ENCODE assay signal across 11 cellular contexts in the genomic region with DNA sequence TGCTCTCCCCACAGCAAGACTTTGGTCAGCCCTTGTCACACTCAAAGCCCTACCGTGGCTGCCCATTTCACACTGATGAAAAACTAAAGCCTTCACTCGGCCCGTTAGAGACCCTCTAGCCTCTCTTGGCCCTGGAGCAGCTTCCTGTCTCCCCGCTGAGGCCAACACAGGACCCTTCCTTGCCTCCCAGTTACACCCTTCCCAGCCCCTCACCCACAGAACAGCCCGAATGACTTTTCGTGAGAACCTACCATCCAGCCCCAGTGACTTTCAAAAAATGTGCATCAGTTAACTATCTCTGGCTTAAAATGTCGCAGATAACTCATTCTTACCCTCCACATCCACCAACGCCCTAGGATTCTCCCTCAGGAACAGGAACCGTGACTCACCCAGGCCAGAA. TPM values are rescaled to one million over a fixed set of nuclear protein-coding genes. Genes with fewer than 3 reads are reported as not detected.
DNase-seq lines count a peak whose midpoint lies in the region; ATAC-seq and TF ChIP-seq lines count a peak whose summit lies in the region.
"Had no signal": no experiment of that assay in that cellular context is flagged by ENCODE, and none has a peak within 500 bp of the region (broad histone marks: within the 10 kb centered on the region; RNA-seq: fewer than 3 reads in every experiment).

No MANE protein-coding gene starts in this region.

- H3K9me3 Mint-ChIP-seq in CD4-positive, alpha-beta T cell = no peaks in the 10 kb centered on the region
- peaks cover 5 to 6% of the 10 kb centered on the region in 2 donors for H3K9me3 Mint-ChIP-seq in activated naive CD4-positive, alpha-beta T cell treated with anti-CD3 and anti-CD28 coated beads, Interleukin-2, amount 50 U/mL, for 72 hours
- H3K9me3 Mint-ChIP-seq in nephron = peaks cover 17% of the 10 kb centered on the region

- POLR2A ChIA-PET in CD4-positive, alpha-beta T cell (lab: Charles Lee) = interaction anchor here (0.6 to 2.2 kb wide), 6 partner anchors 11 to 173 kb away, joined by 3 to 17 read pairs (median 4); a partner anchor contains a TSS
- POLR2A ChIA-PET in IMR-90 (lab: Charles Lee; ENCODE audit: unreplicated experiment) = no interaction called here

- intact Hi-C loops in CD4-positive, alpha-beta T cell (cut with DNase I, micrococcal nuclease) = no loop called here
- intact Hi-C loops in IMR-90 (cut with micrococcal nuclease) = no loop called here
- intact Hi-C loops in left cardiac atrium (cut with DNase I) = no loop called here

- H3K27ac ChIP-seq in CD4-positive, alpha-beta T cell (ENCODE audit: low read depth, low read length) = no peak overlapping the region
- H3K27ac ChIP-seq in IMR-90 (ENCODE audit: insufficient read depth, low read length) = no peak overlapping the region

- no peak overlapping the region for H2BK120ac ChIP-seq in IMR-90 (ENCODE audit: low read depth, low read length)

- no peak overlapping the region for H3K4ac ChIP-seq in IMR-90 (ENCODE audit: low read depth, low read length)

- no peaks in the 10 kb centered on the region for H3K27me3 Mint-ChIP-seq in CD4-positive, alpha-beta T cell
- no peaks in the 10 kb centered on the region for H3K27me3 Mint-ChIP-seq in nephron (ENCODE audit: low read depth)

- peak overlapping the region; percentile 94 for H3K27ac Mint-ChIP-seq in CD4-positive, alpha-beta T cell
- peak overlapping the region; percentile 89 to 91 for H3K27ac Mint-ChIP-seq in activated naive CD4-positive, alpha-beta T cell treated with anti-CD3 and anti-CD28 coated beads, Interleukin-2, amount 50 U/mL, for 72 hours
- H3K27ac Mint-ChIP-seq in nephron = peak overlapping the region; percentile 14 to 82 (median 44)

- no peak overlapping the region for H2AK5ac ChIP-seq in IMR-90 (ENCODE audit: low read depth, low read length)

- peaks cover 21% of the 10 kb centered on the region for H3K4me1 Mint-ChIP-seq in CD4-positive, alpha-beta T cell (ENCODE audit: low read depth)
- no peaks in the 10 kb centered on the region for H3K4me1 Mint-ChIP-seq in nephron

- no peak for ATAC-seq in CD4-positive, alpha-beta T cell (ENCODE audit: poor library complexity)
- ATAC-seq in IMR-90 (ENCODE audit: low read depth) (no peak), GM21447 (IDR thresholded peaks at IDR 0.05; ENCODE audit: unreplicated experiment) (no peak), left cardiac atrium (no peak)
- no peak for ATAC-seq in activated naive CD4-positive, alpha-beta T cell treated with anti-CD3 and anti-CD28 coated beads, Interleukin-2, amount 50 U/mL, for 72 hours

- dilution Hi-C loops in IMR-90 (cut with HindIII; ENCODE audit: low sequenced_read_pairs, unreplicated experiment) = no loop called here

- H3K4me2 ChIP-seq in IMR-90 (ENCODE audit: low read depth, low read length) = no peak overlapping the region

- no peak for DNase-seq in CD4-positive, alpha-beta T cell
- DNase-seq in IMR-90 (no peak), left cardiac atrium (no peak)
- no peak for DNase-seq in activated naive CD4-positive, alpha-beta T cell treated with anti-CD3 and anti-CD28 coated beads, Interleukin-2, amount 50 U/mL, for 72 hours (ENCODE audit: low spot score in 2 of 2)
- no peak for DNase-seq in stimulated activated CD4-positive, alpha-beta T cell treated with anti-CD3 and anti-CD28 coated beads, Interleukin-1b, Interleukin-23, amount 100 ng/mL, for 48 hours
- no peak for DNase-seq in stimulated activated CD4-positive, alpha-beta T cell treated with anti-CD3 and anti-CD28 coated beads, Interleukin-2, amount 100 ng/mL, for 24 hours

- no peak overlapping the region for H4K8ac ChIP-seq in IMR-90 (ENCODE audit: low read depth in 2 of 2, low read length in 2 of 2)

- no peak overlapping the region for H2BK15ac ChIP-seq in IMR-90 (ENCODE audit: low read depth, low read length)

- H3K9me1 ChIP-seq in IMR-90 (ENCODE audit: insufficient read depth, low read length) = no peaks in the 10 kb centered on the region

- no peak overlapping the region for H3K56ac ChIP-seq in IMR-90 (ENCODE audit: extremely low read depth, insufficient read depth, low read length)

- no peaks in the 10 kb centered on the region for H3K36me3 ChIP-seq in IMR-90 (ENCODE audit: control insufficient read depth, insufficient read depth, low read length)
- H3K36me3 ChIP-seq: thyroid gland had no signal

- H2AK9ac ChIP-seq in IMR-90 (replicated peaks; ENCODE audit: low read depth, low read length, poor library complexity) = no peak overlapping the region

- H3K4me3 Mint-ChIP-seq in CD4-positive, alpha-beta T cell = peak overlapping the region; percentile 96
- peak overlapping the region; percentile 91 to 96 (median 94) for H3K4me3 Mint-ChIP-seq in nephron

- no peak overlapping the region for H4K91ac ChIP-seq in IMR-90 (ENCODE audit: insufficient read depth, low read depth, low read length)

- no peak for TF ChIP-seq CTCF in CD4-positive, alpha-beta T cell (IDR thresholded peaks at IDR 0.05)
- no peak for TF ChIP-seq CTCF in IMR-90 (conservative IDR thresholded peaks at IDR 0.05; ENCODE audit: low read depth, low read length)
- no peak for TF ChIP-seq CTCF in nephron (IDR thresholded peaks at IDR 0.05; ENCODE audit: unreplicated experiment in 3 of 3)

- no peak overlapping the region for H3K4me3 ChIP-seq in IMR-90 (ENCODE audit: insufficient read depth, low read depth, low read length)

- TF ChIP-seq RAD21 in IMR-90 (IDR thresholded peaks at IDR 0.05; ENCODE audit: low read length) = no peak

- no peaks in the 10 kb centered on the region for H4K20me1 ChIP-seq in IMR-90 (ENCODE audit: insufficient read depth, low read length)

- no peak overlapping the region for H2BK20ac ChIP-seq in IMR-90 (ENCODE audit: low read depth, low read length)

- no peak for TF ChIP-seq POLR2A in IMR-90 (IDR thresholded peaks at IDR 0.05; ENCODE audit: low read depth, low read length)

- no peak overlapping the region for H3K23ac ChIP-seq in IMR-90 (ENCODE audit: low read depth, low read length)

- CTCF ChIA-PET in CD4-positive, alpha-beta T cell (lab: Charles Lee) = no interaction called here
- CTCF ChIA-PET in IMR-90 (lab: Yijun Ruan, JAX) = no interaction called here

- BruUV-seq in IMR-90 (replicated peaks; lab: Mats Ljungman, UMichigan) = no TSS peak

- in situ Hi-C loops in IMR-90 (cut with MboI; ENCODE audit: low sequenced_read_pairs) = no loop called here

- no peaks in the 10 kb centered on the region; a peak in 1 of 4 replicates for H3K79me1 ChIP-seq in IMR-90 (ENCODE audit: low read depth in 1 of 2, low read length in 2 of 2)

- H2BK5ac ChIP-seq in IMR-90 (ENCODE audit: low read depth, low read length, poor library complexity, severe bottlenecking) = no peak overlapping the region

- H3K36me3 Mint-ChIP-seq in CD4-positive, alpha-beta T cell (ENCODE audit: low read depth) = peaks cover 10% of the 10 kb centered on the region
- H3K36me3 Mint-ChIP-seq in activated naive CD4-positive, alpha-beta T cell treated with anti-CD3 and anti-CD28 coated beads, Interleukin-2, amount 50 U/mL, for 72 hours = no peaks in the 10 kb centered on the region
- H3K36me3 Mint-ChIP-seq in nephron (ENCODE audit: low read depth) = peaks cover 3% of the 10 kb centered on the region

- H3K14ac ChIP-seq in IMR-90 (replicated peaks; ENCODE audit: low read depth, low read length) = no peak overlapping the region

- H4K5ac ChIP-seq in IMR-90 (ENCODE audit: low read depth, low read length) = no peak overlapping the region

- H3K9me3 ChIP-seq in CD4-positive, alpha-beta T cell (ENCODE audit: control insufficient read depth, low read length) = no peaks in the 10 kb centered on the region
- H3K9me3 ChIP-seq in IMR-90 (ENCODE audit: control insufficient read depth, insufficient read depth, low read length) = no peaks in the 10 kb centered on the region
- H3K9me3 ChIP-seq: heart right ventricle, mucosa of descending colon, thyroid gland had no signal

- H3K27me3 ChIP-seq in CD4-positive, alpha-beta T cell (ENCODE audit: control insufficient read depth, insufficient read depth, low read length) = no peaks in the 10 kb centered on the region
- no peaks in the 10 kb centered on the region for H3K27me3 ChIP-seq in IMR-90 (ENCODE audit: control insufficient read depth, insufficient read depth, low read length)
- H3K27me3 ChIP-seq: heart right ventricle, thyroid gland had no signal

- 84% methylated on average over 5 of the region's 9 CpGs; no CpG with 5 or more reads in 1 of the 2 experiments for WGBS in IMR-90 (ENCODE audit: extremely low coverage in 2 of 2, insufficient read length in 1 of 2), 2 experiments

- peak overlapping the region; percentile 61 for H2AFZ ChIP-seq in IMR-90 (replicated peaks; ENCODE audit: low read length, poor library complexity)

- H3K9ac ChIP-seq in IMR-90 (ENCODE audit: low read depth, low read length) = no peak overlapping the region

- no peak overlapping the region for H3K18ac ChIP-seq in IMR-90 (ENCODE audit: low read depth, low read length)

- H3K4me1 ChIP-seq in IMR-90 (ENCODE audit: control insufficient read depth, insufficient read depth, low read length) = no peaks in the 10 kb centered on the region
- H3K4me1 ChIP-seq: thyroid gland had no signal

TF ChIP-seq in IMR-90, 13 proteins besides CTCF, POLR2A, EP300 and RAD21 (continues in another document):
- TF ChIP-seq CHD1 (IDR thresholded peaks at IDR 0.05; ENCODE audit: low read depth, low read length) = no peak

RNA-seq across cellular contexts. Expression of a gene that starts 0.8 kb away (rescaled TPM):
- 10 to 100 TPM in 1 of 2 experiments, 1 to 10 TPM in 1; 9.6 to 10.3 TPM for total RNA-seq in CD4-positive, alpha-beta T cell
- total RNA-seq in IMR-90 (2012; rRNA removed) = 21.5 and 35.3 TPM in 2 replicates
- 11.9 and 12.4 TPM in 2 replicates for polyA plus RNA-seq in IMR-90 (2012; rRNA removed)
- polyA plus RNA-seq in IMR-90 (2012; cell fraction: cytosol; rRNA removed) = 1.6 and 4.6 TPM in 2 replicates
- 0.40 and 3.4 TPM in 2 replicates for polyA plus RNA-seq in IMR-90 (2012; cell fraction: nucleus; rRNA removed; ENCODE audit: low replicate concordance)
- total RNA-seq in activated naive CD4-positive, alpha-beta T cell treated with anti-CD3 and anti-CD28 coated beads, Interleukin-2, amount 50 U/mL, for 72 hours = 10 to 100 TPM; 16.9 to 32.3 TPM
- total RNA-seq in left cardiac atrium = 10 to 100 TPM; 20.3 to 20.8 TPM

RNA-seq across cellular contexts. Expression of a gene that starts 36.2 kb away (rescaled TPM):
- 100 to 1,000 TPM; 267 to 281 TPM for total RNA-seq in CD4-positive, alpha-beta T cell
- total RNA-seq in IMR-90 (2012; rRNA removed) (498 and 509 TPM in 2 replicates), left cardiac atrium (100 to 1,000 TPM; 346 to 453 TPM)
- polyA plus RNA-seq in IMR-90 (2012; rRNA removed) = 534 and 744 TPM in 2 replicates
- 257 and 385 TPM in 2 replicates for polyA plus RNA-seq in IMR-90 (2012; cell fraction: cytosol; rRNA removed)
- polyA plus RNA-seq in IMR-90 (2012; cell fraction: nucleus; rRNA removed; ENCODE audit: low replicate concordance) = 86.3 and 442 TPM in 2 replicates
- 1,000 to 10,000 TPM in 1 of 2 donors, 100 to 1,000 TPM in 1; 472 to 1,846 TPM for total RNA-seq in activated naive CD4-positive, alpha-beta T cell treated with anti-CD3 and anti-CD28 coated beads, Interleukin-2, amount 50 U/mL, for 72 hours

Comparison
In these comparisons a context has a peak if more than half of its experiments do, and no peak if none do; other contexts are left out.
1. H3K27ac Mint-ChIP-seq: peak in every context shown above with its lines; median percentile 94 in CD4-positive, alpha-beta T cell; 90 in activated naive CD4-positive, alpha-beta T cell treated with anti-CD3 and anti-CD28 coated beads, Interleukin-2, amount 50 U/mL, for 72 hours; 44 in nephron.